8 cellular contexts compared by ENCODE assay signal in genomic region chr4:1249148-1249730, GRCh38. TPM values are rescaled to one million over a fixed set of nuclear protein-coding genes. Genes with fewer than 3 reads are reported as not detected.
A peak's percentile ranks its signal among the peaks of the same experiment; 100 is the strongest.
DNase-seq lines count a peak whose midpoint lies in the region; TF ChIP-seq lines count a peak whose summit lies in the region.

No MANE protein-coding gene starts in this region.

- H3K27me3 Mint-ChIP-seq in T-helper 2 cell treated with Interferon-gamma antibody and Interleukin-4, amounts not matched to agents 5 μg/mL and 100 μg/mL, for 36 hours (ENCODE audit: low read depth), result no peaks in the 10 kb centered on the region

- H3K4me1 ChIP-seq in ascending aorta, result peaks cover 25 to 40% of the 10 kb centered on the region in 2 donors

- H3K4me3 Mint-ChIP-seq in T-helper 2 cell treated with Interferon-gamma antibody and Interleukin-4, amounts not matched to agents 5 μg/mL and 100 μg/mL, for 36 hours, result peak overlapping the region; percentile 85

- peaks cover 57% of the 10 kb centered on the region for H3K36me3 Mint-ChIP-seq in T-helper 2 cell treated with Interferon-gamma antibody and Interleukin-4, amounts not matched to agents 5 μg/mL and 100 μg/mL, for 36 hours (ENCODE audit: low read depth)

- peaks cover 28% of the 10 kb centered on the region for H3K9me3 Mint-ChIP-seq in T-helper 2 cell treated with Interferon-gamma antibody and Interleukin-4, amounts not matched to agents 5 μg/mL and 100 μg/mL, for 36 hours

- H3K9me3 ChIP-seq in MG63 (peaks cover 2% of the 10 kb centered on the region; the same call in 1 of the 2 replicates), ascending aorta (peaks cover 0 to 13% of the 10 kb centered on the region in 2 donors)

- peak overlapping the region; percentile 67 for H3K4me3 ChIP-seq in GM12864 (ENCODE audit: low read depth, low read length)
- peak overlapping the region; percentile 57 for H3K4me3 ChIP-seq in H7 (ENCODE audit: insufficient read depth, low read depth, low read length)
- peak overlapping the region; percentile 35 for H3K4me3 ChIP-seq in MG63
- peak overlapping the region; percentile 78 to 95 for H3K4me3 ChIP-seq in ascending aorta
- peak overlapping the region; percentile 45 for H3K4me3 ChIP-seq in retinal pigment epithelial cell (ENCODE audit: low read length)

- H3K27me3 ChIP-seq in H7 (ENCODE audit: control insufficient read depth, insufficient read depth, low read length) (no peaks in the 10 kb centered on the region), MG63 (no peaks in the 10 kb centered on the region), ascending aorta (no peaks in the 10 kb centered on the region)

- peak overlapping the region; percentile 90 to 95 for H3K27ac ChIP-seq in ascending aorta

- no peak for TF ChIP-seq CTCF in GM12864 (IDR thresholded peaks at IDR 0.05; ENCODE audit: low read depth, low read length, missing control alignments)
- no peak for TF ChIP-seq CTCF in ascending aorta (IDR thresholded peaks at IDR 0.05)
- no peak for TF ChIP-seq CTCF in retinal pigment epithelial cell (conservative IDR thresholded peaks at IDR 0.05; ENCODE audit: low read depth, low read length)

- peaks cover 24% of the 10 kb centered on the region for H3K4me1 Mint-ChIP-seq in T-helper 2 cell treated with Interferon-gamma antibody and Interleukin-4, amounts not matched to agents 5 μg/mL and 100 μg/mL, for 36 hours (ENCODE audit: low read depth)

- DNase-seq in GM12864 (ENCODE audit: low read depth) (peak; percentile 43), H7 (peak; percentile 96), MG63 (peak; percentile 83), ascending aorta (ENCODE audit: low spot score in 2 of 2) (peak in 1 of 2 donors; percentile 90), hippocampal formation (lab: John Stamatoyannopoulos, UW) (peak; percentile 75 to 87), retinal pigment epithelial cell (ENCODE audit: low read depth) (peak; percentile 39), cerebellar nuclear complex (lab: John Stamatoyannopoulos, UW) (no peak)
- peak; percentile 88 for DNase-seq in T-helper 2 cell treated with Interferon-gamma antibody and Interleukin-4, amounts not matched to agents 5 μg/mL and 100 μg/mL, for 36 hours (ENCODE audit: low spot score)

- H3K36me3 ChIP-seq in H7 (replicated peaks; ENCODE audit: control insufficient read depth, insufficient read depth, low read length) (peaks cover 5% of the 10 kb centered on the region), MG63 (peaks cover 8% of the 10 kb centered on the region), ascending aorta (peaks cover 0 to 7% of the 10 kb centered on the region in 2 donors)

- intact Hi-C loops in ascending aorta (cut with DNase I), result loop anchor here (1.0 to 5.0 kb wide), 9 partner anchors 42 to 623 kb away; partner anchors contain the start of genes FGFRL1, LETM1, NSD2 and SLBP

- peak overlapping the region; percentile 95 for H3K27ac Mint-ChIP-seq in T-helper 2 cell treated with Interferon-gamma antibody and Interleukin-4, amounts not matched to agents 5 μg/mL and 100 μg/mL, for 36 hours

RNA-seq across cellular contexts. Expression of gene CTBP1, which starts 0.3 kb away (rescaled TPM):
- 267 and 360 TPM in 2 replicates for total RNA-seq in H7 (2014; rRNA removed; shearing (Covaris generic))
- total RNA-seq in MG63 (2014; rRNA removed; shearing (Covaris generic); ENCODE audit: low replicate concordance), result 114 and 178 TPM in 2 replicates
- total RNA-seq in ascending aorta, result 273 TPM

RNA-seq across cellular contexts. Expression of gene MAEA, which starts 40.5 kb away (rescaled TPM):
- total RNA-seq in H7 (2014; rRNA removed; shearing (Covaris generic)), result 65.4 and 80.6 TPM in 2 replicates
- total RNA-seq in MG63 (2014; rRNA removed; shearing (Covaris generic); ENCODE audit: low replicate concordance), result 29.3 and 30.2 TPM in 2 replicates
- 56.3 TPM for total RNA-seq in ascending aorta

Comparison
In these comparisons a context has a peak if more than half of its experiments do, and no peak if none do; other contexts are left out.
1. DNase-seq: peak in GM12864 (single experiment), H7 (single experiment), MG63 (single experiment), T-helper 2 cell treated with Interferon-gamma antibody and Interleukin-4, amounts not matched to agents 5 μg/mL and 100 μg/mL, for 36 hours (single experiment), hippocampal formation (2 of 2) and retinal pigment epithelial cell (single experiment); none in cerebellar nuclear complex (0 of 2).
2. H3K4me3 ChIP-seq: peak in every context shown above with its lines; median percentile 86 in ascending aorta; 67 in GM12864; 57 in H7; 45 in retinal pigment epithelial cell; 35 in MG63.